ENCODE assay signal across 12 cellular contexts in genomic region chr4:54930226-54930625, GRCh38.
DNase-seq lines count a peak whose midpoint lies in the region; ATAC-seq and TF ChIP-seq lines count a peak whose summit lies in the region.
"Had no signal": no experiment of that assay in that cellular context is flagged by ENCODE, and none has a peak within 500 bp of the region (broad histone marks: within the 10 kb centered on the region; RNA-seq: fewer than 3 reads in every experiment).

No MANE protein-coding gene starts in this region.

- no peaks in the 10 kb centered on the region for H3K27me3 ChIP-seq in osteoblast (ENCODE audit: insufficient read depth, low read length)
- H3K27me3 ChIP-seq: hepatocyte had no signal

- DNase-seq in EL, result peak; percentile 77
- peak; percentile 61 for DNase-seq in NCI-H226
- peak; percentile 69 for DNase-seq in epithelial cell of esophagus (ENCODE audit: low read depth)
- DNase-seq in osteoblast (ENCODE audit: insufficient read length, low spot score, missing footprints), result peak; percentile 22
- no peak for DNase-seq in ureter (ENCODE audit: low spot score)
- DNase-seq in stimulated activated CD4-positive, alpha-beta T cell treated with anti-CD3 and anti-CD28 coated beads, Interleukin-1b, Interleukin-23, amount 100 ng/mL, for 48 hours, result no peak
- no peak for DNase-seq in activated CD8-positive, alpha-beta memory T cell treated with anti-CD3 and anti-CD28 coated beads, Interleukin-2, amount 10 ng/mL, durations not matched to agents 7 days and 5 days
- DNase-seq: activated B cell treated with CpG ODN at 0.5 μM for 24 hours, cortex of kidney, DMS79 had no signal

- no peaks in the 10 kb centered on the region for H3K36me3 Mint-ChIP-seq in activated CD8-positive, alpha-beta memory T cell treated with anti-CD3 and anti-CD28 coated beads, Interleukin-2, amount 10 ng/mL, durations not matched to agents 7 days and 5 days

- peak overlapping the region; percentile 7 for H3K4me2 ChIP-seq in osteoblast (ENCODE audit: insufficient read depth, low read length)
- H3K4me2 ChIP-seq: hepatocyte had no signal

- H3K27ac Mint-ChIP-seq in activated CD8-positive, alpha-beta memory T cell treated with anti-CD3 and anti-CD28 coated beads, Interleukin-2, amount 10 ng/mL, durations not matched to agents 7 days and 5 days, result no peak overlapping the region
- H3K27ac Mint-ChIP-seq: activated B cell treated with CpG ODN at 0.5 μM for 24 hours had no signal

- no peak overlapping the region for H3K27ac ChIP-seq in osteoblast (ENCODE audit: low read depth, low read length)
- H3K27ac ChIP-seq: hepatocyte had no signal

- no peaks in the 10 kb centered on the region for H3K27me3 Mint-ChIP-seq in activated CD8-positive, alpha-beta memory T cell treated with anti-CD3 and anti-CD28 coated beads, Interleukin-2, amount 10 ng/mL, durations not matched to agents 7 days and 5 days
- H3K27me3 Mint-ChIP-seq: activated B cell treated with CpG ODN at 0.5 μM for 24 hours had no signal

- H3K4me3 ChIP-seq in epithelial cell of esophagus (ENCODE audit: low read length), result no peak overlapping the region
- H3K4me3 ChIP-seq in osteoblast (ENCODE audit: insufficient read depth, low read length), result peak overlapping the region; percentile 20
- H3K4me3 ChIP-seq: hepatocyte had no signal

- no peaks in the 10 kb centered on the region for H3K4me1 Mint-ChIP-seq in activated CD8-positive, alpha-beta memory T cell treated with anti-CD3 and anti-CD28 coated beads, Interleukin-2, amount 10 ng/mL, durations not matched to agents 7 days and 5 days
- H3K4me1 Mint-ChIP-seq: activated B cell treated with CpG ODN at 0.5 μM for 24 hours had no signal

- H3K4me3 Mint-ChIP-seq in activated CD8-positive, alpha-beta memory T cell treated with anti-CD3 and anti-CD28 coated beads, Interleukin-2, amount 10 ng/mL, durations not matched to agents 7 days and 5 days, result no peak overlapping the region
- H3K4me3 Mint-ChIP-seq: activated B cell treated with CpG ODN at 0.5 μM for 24 hours had no signal

- no peaks in the 10 kb centered on the region for H3K79me2 ChIP-seq in osteoblast (ENCODE audit: insufficient read depth, low read length)
- H3K79me2 ChIP-seq: hepatocyte had no signal

- H2AFZ ChIP-seq in osteoblast (ENCODE audit: low read length), result peak overlapping the region; percentile 46
- H2AFZ ChIP-seq: hepatocyte had no signal

- CTCF ChIA-PET in activated CD8-positive, alpha-beta memory T cell treated with anti-CD3 and anti-CD28 coated beads, Interleukin-2, amount 10 ng/mL, durations not matched to agents 7 days and 5 days (lab: Charles Lee), result interaction anchor here (1.6 kb wide), 1 partner anchor 17 kb away, joined by 5 read pairs; no protein-coding TSS in a partner anchor

- TF ChIP-seq CTCF in epithelial cell of esophagus (IDR thresholded peaks at IDR 0.05; ENCODE audit: insufficient read depth, low read depth, low read length, missing control alignments), result no peak
- no peak for TF ChIP-seq CTCF in osteoblast (IDR thresholded peaks at IDR 0.05; ENCODE audit: extremely low read depth, low read depth, low read length)

- no peaks in the 10 kb centered on the region for H3K9me3 ChIP-seq in osteoblast (ENCODE audit: low read depth, low read length)

- H3K4me1 ChIP-seq in osteoblast (ENCODE audit: insufficient read depth, low read length), result no peaks in the 10 kb centered on the region

- H3K36me3 ChIP-seq in osteoblast (ENCODE audit: insufficient read depth, low read length), result no peaks in the 10 kb centered on the region

- H3K9me3 Mint-ChIP-seq in activated CD8-positive, alpha-beta memory T cell treated with anti-CD3 and anti-CD28 coated beads, Interleukin-2, amount 10 ng/mL, durations not matched to agents 7 days and 5 days (ENCODE audit: low read depth), result no peaks in the 10 kb centered on the region
- H3K9me3 Mint-ChIP-seq: activated B cell treated with CpG ODN at 0.5 μM for 24 hours had no signal

- ATAC-seq in HG02840 (IDR thresholded peaks at IDR 0.05; ENCODE audit: low FRiP score, unreplicated experiment), result no peak
- ATAC-seq in activated CD8-positive, alpha-beta memory T cell treated with anti-CD3 and anti-CD28 coated beads, Interleukin-2, amount 10 ng/mL, durations not matched to agents 7 days and 5 days, result no peak

- H4K20me1 ChIP-seq in osteoblast (ENCODE audit: insufficient read depth, low read length), result no peaks in the 10 kb centered on the region

Comparison
In these comparisons a context has a peak if more than half of its experiments do, and no peak if none do; other contexts are left out.
1. DNase-seq: peak in EL (single experiment), NCI-H226 (single experiment), epithelial cell of esophagus (single experiment) and osteoblast (single experiment); none in ureter (single experiment), stimulated activated CD4-positive, alpha-beta T cell treated with anti-CD3 and anti-CD28 coated beads, Interleukin-1b, Interleukin-23, amount 100 ng/mL, for 48 hours (single experiment) and activated CD8-positive, alpha-beta memory T cell treated with anti-CD3 and anti-CD28 coated beads, Interleukin-2, amount 10 ng/mL, durations not matched to agents 7 days and 5 days (single experiment).